Comparison of ENCODE assay signal across 25 cellular contexts in genomic region chr22:23557467-23557866, GRCh38. TPM values are rescaled to one million over a fixed set of nuclear protein-coding genes. Genes with fewer than 3 reads are reported as not detected.
DNase-seq lines count a peak whose midpoint lies in the region; ATAC-seq, FAIRE-seq and TF ChIP-seq lines count a peak whose summit lies in the region.
"Had no signal": no experiment of that assay in that cellular context is flagged by ENCODE, and none has a peak within 500 bp of the region (broad histone marks: within the 10 kb centered on the region; RNA-seq: fewer than 3 reads in every experiment).

No MANE protein-coding gene starts in this region.

- no peak overlapping the region for H3K4me3 Mint-ChIP-seq in activated naive CD4-positive, alpha-beta T cell treated with anti-CD3 and anti-CD28 coated beads, Interleukin-2, amount 10 ng/mL, durations not matched to agents 7 days and 5 days
- no peak overlapping the region for H3K4me3 Mint-ChIP-seq in activated naive CD4-positive, alpha-beta T cell treated with anti-CD3 and anti-CD28 coated beads for 36 hours
- H3K4me3 Mint-ChIP-seq: CD4-positive, alpha-beta memory T cell; GM23338; HFFc6 had no signal

- no peaks in the 10 kb centered on the region for H3K9me3 ChIP-seq in K562 (replicated peaks; ENCODE audit: control insufficient read depth, insufficient read depth, low read depth, low read length)
- no peaks in the 10 kb centered on the region for H3K9me3 ChIP-seq in suprapubic skin
- no peaks in the 10 kb centered on the region for H3K9me3 ChIP-seq in gastrocnemius medialis
- H3K9me3 ChIP-seq: A549, BE2C, HAP-1 had no signal

- POLR2A ChIA-PET in K562 (lab: Yijun Ruan, JAX) = interaction anchor here (0.6 kb wide), 1 partner anchor 768 kb away, joined by 3 read pairs; no protein-coding TSS in a partner anchor

- H3K4me3 ChIP-seq in K562 (no peak overlapping the region), suprapubic skin (no peak overlapping the region), gastrocnemius medialis (no peak overlapping the region)
- H3K4me3 ChIP-seq: A549, GM23338, HAP-1 had no signal

- peaks cover 23% of the 10 kb centered on the region for H3K27me3 Mint-ChIP-seq in activated naive CD4-positive, alpha-beta T cell treated with anti-CD3 and anti-CD28 coated beads, Interleukin-2, amount 10 ng/mL, durations not matched to agents 7 days and 5 days
- peaks cover 2% of the 10 kb centered on the region for H3K27me3 Mint-ChIP-seq in activated naive CD4-positive, alpha-beta T cell treated with anti-CD3 and anti-CD28 coated beads for 36 hours (ENCODE audit: low read depth)

- intact Hi-C loops in activated naive CD4-positive, alpha-beta T cell treated with anti-CD3 and anti-CD28 coated beads for 36 hours (cut with micrococcal nuclease) = no loop called here
- intact Hi-C loops in K562 (cut with micrococcal nuclease) (no loop called here), gastrocnemius medialis (cut with DNase I; ENCODE audit: low total_unique reads) (no loop called here)

- H3K27ac ChIP-seq in K562 (ENCODE audit: extremely low read depth, low read depth, low read length) (no peak overlapping the region), suprapubic skin (no peak overlapping the region), gastrocnemius medialis (no peak overlapping the region)
- H3K27ac ChIP-seq: 22Rv1, A549 had no signal

- CTCF ChIA-PET in activated naive CD4-positive, alpha-beta T cell treated with anti-CD3 and anti-CD28 coated beads, Interleukin-2, amount 10 ng/mL, durations not matched to agents 7 days and 5 days (lab: Charles Lee) = no interaction called here
- CTCF ChIA-PET in activated naive CD4-positive, alpha-beta T cell treated with anti-CD3 and anti-CD28 coated beads for 36 hours (lab: Charles Lee) = interaction anchor here (1.3 kb wide), 1 partner anchor 33 kb away, joined by 8 read pairs; no protein-coding TSS in a partner anchor
- CTCF ChIA-PET in K562 (lab: Yijun Ruan, JAX; ENCODE audit: low intra/inter-chr PET ratio) = no interaction called here

- FAIRE-seq in K562 (lab: Jason Lieb, UNC) = no peak
- FAIRE-seq: A549, G401.6, GM12892, H54 had no signal

- no peaks in the 10 kb centered on the region; a peak in 1 of 5 replicates for H3K27me3 ChIP-seq in K562 (ENCODE audit: control insufficient read depth in 2 of 2, insufficient read depth in 2 of 2, low read length in 2 of 2)
- peaks cover 35% of the 10 kb centered on the region for H3K27me3 ChIP-seq in suprapubic skin
- peaks cover 0 to 21% (median 13%) of the 10 kb centered on the region in 3 donors for H3K27me3 ChIP-seq in gastrocnemius medialis
- H3K27me3 ChIP-seq: BE2C had no signal

- in situ Hi-C loops in K562 (cut with MboI) = no loop called here
- in situ Hi-C loops in gastrocnemius medialis (cut with MboI; ENCODE audit: low sequenced_read_pairs in 4 of 4) = no loop called here

- 0% methylated on average over 4 of the region's 4 CpGs for WGBS in K562 (ENCODE audit: insufficient coverage, low coverage, missing lambda C conversion rate)
- 91% methylated on average over 3 of the region's 4 CpGs for WGBS in suprapubic skin

- no peak for TF ChIP-seq POLR2A in K562 (conservative IDR thresholded peaks at IDR 0.05)
- TF ChIP-seq POLR2A in suprapubic skin (IDR thresholded peaks at IDR 0.05) = no peak
- TF ChIP-seq POLR2A in gastrocnemius medialis (IDR thresholded peaks at IDR 0.05) = no peak

- no peak overlapping the region for H3K4me2 ChIP-seq in K562 (ENCODE audit: insufficient read depth, low read length)
- H3K4me2 ChIP-seq: A549, GM23338 had no signal

- ATAC-seq in K562 (no peak), gastrocnemius medialis (no peak)
- ATAC-seq: A549, GM23338 had no signal

- peak; percentile 22 for DNase-seq in activated CD8-positive, alpha-beta memory T cell treated with anti-CD3 and anti-CD28 coated beads, Interleukin-2, amount 50 U/mL, for 48 hours
- no peak for DNase-seq in activated CD8-positive, alpha-beta memory T cell treated with anti-CD3 and anti-CD28 coated beads for 24 hours
- peak; percentile 13 for DNase-seq in activated naive CD4-positive, alpha-beta T cell treated with anti-CD3 and anti-CD28 coated beads, Interleukin-2, amount 10 ng/mL, durations not matched to agents 7 days and 5 days
- no peak for DNase-seq in activated naive CD4-positive, alpha-beta T cell treated with anti-CD3 and anti-CD28 coated beads for 36 hours
- DNase-seq in K562 (ENCODE audit: extremely low read depth in 1 of 4, low spot score in 3 of 4) = no peak
- peak; percentile 20 to 50 for DNase-seq in suprapubic skin (ENCODE audit: low spot score in 2 of 2)
- no peak for DNase-seq in 8988T
- DNase-seq in gastrocnemius medialis = no peak
- DNase-seq: ACHN; AML-193; BE2C; C1 segment of cervical spinal cord; Calu3; CD4-positive, alpha-beta memory T cell; COR-L47; DMS153; DND-41; HFFc6 had no signal

- no peaks in the 10 kb centered on the region for H3K9me3 Mint-ChIP-seq in activated naive CD4-positive, alpha-beta T cell treated with anti-CD3 and anti-CD28 coated beads, Interleukin-2, amount 10 ng/mL, durations not matched to agents 7 days and 5 days
- H3K9me3 Mint-ChIP-seq in activated naive CD4-positive, alpha-beta T cell treated with anti-CD3 and anti-CD28 coated beads for 36 hours = no peaks in the 10 kb centered on the region
- H3K9me3 Mint-ChIP-seq: CD4-positive, alpha-beta memory T cell; HFFc6 had no signal

- H3K27ac Mint-ChIP-seq in activated naive CD4-positive, alpha-beta T cell treated with anti-CD3 and anti-CD28 coated beads, Interleukin-2, amount 10 ng/mL, durations not matched to agents 7 days and 5 days = no peak overlapping the region
- no peak overlapping the region for H3K27ac Mint-ChIP-seq in activated naive CD4-positive, alpha-beta T cell treated with anti-CD3 and anti-CD28 coated beads for 36 hours
- H3K27ac Mint-ChIP-seq: GM23338, HFFc6 had no signal

- no peak for TF ChIP-seq EP300 in K562 (IDR thresholded peaks at IDR 0.05; ENCODE audit: low read length)
- no peak for TF ChIP-seq EP300 in suprapubic skin (IDR thresholded peaks at IDR 0.05)

- H3K36me3 Mint-ChIP-seq in activated naive CD4-positive, alpha-beta T cell treated with anti-CD3 and anti-CD28 coated beads, Interleukin-2, amount 10 ng/mL, durations not matched to agents 7 days and 5 days = no peaks in the 10 kb centered on the region
- H3K36me3 Mint-ChIP-seq in activated naive CD4-positive, alpha-beta T cell treated with anti-CD3 and anti-CD28 coated beads for 36 hours (ENCODE audit: low read depth) = no peaks in the 10 kb centered on the region
- H3K36me3 Mint-ChIP-seq: CD4-positive, alpha-beta memory T cell had no signal

- TF ChIP-seq RAD21 in K562 (CRISPR knock-in tag; conservative IDR thresholded peaks at IDR 0.05 in 1 of 2, IDR thresholded peaks at IDR 0.05 in 1 of 2) = no peak

- no peak overlapping the region for H2AFZ ChIP-seq in K562 (ENCODE audit: low read depth, low read length)
- H2AFZ ChIP-seq: GM23338 had no signal

- H3K79me2 ChIP-seq in K562 (ENCODE audit: control insufficient read depth, insufficient read depth, low read length) = no peaks in the 10 kb centered on the region

- no peak overlapping the region for H3K9ac ChIP-seq in K562 (ENCODE audit: insufficient read depth in 1 of 2, low read depth in 2 of 2, low read length in 2 of 2)

- no peaks in the 10 kb centered on the region for H3K4me1 Mint-ChIP-seq in activated naive CD4-positive, alpha-beta T cell treated with anti-CD3 and anti-CD28 coated beads, Interleukin-2, amount 10 ng/mL, durations not matched to agents 7 days and 5 days
- H3K4me1 Mint-ChIP-seq in activated naive CD4-positive, alpha-beta T cell treated with anti-CD3 and anti-CD28 coated beads for 36 hours (ENCODE audit: low read depth) = no peaks in the 10 kb centered on the region
- H3K4me1 Mint-ChIP-seq: CD4-positive, alpha-beta memory T cell had no signal

- H3K4me1 ChIP-seq in K562 (replicated peaks in 1 of 2; ENCODE audit: control insufficient read depth in 2 of 2, insufficient read depth in 2 of 2, low read length in 2 of 2) (no peaks in the 10 kb centered on the region), suprapubic skin (no peaks in the 10 kb centered on the region), gastrocnemius medialis (no peaks in the 10 kb centered on the region)
- H3K4me1 ChIP-seq: A549, BE2C, HAP-1 had no signal

- H3K36me3 ChIP-seq in K562 (ENCODE audit: control insufficient read depth, insufficient read depth, low read length) = no peaks in the 10 kb centered on the region
- no peaks in the 10 kb centered on the region for H3K36me3 ChIP-seq in suprapubic skin
- no peaks in the 10 kb centered on the region for H3K36me3 ChIP-seq in gastrocnemius medialis
- H3K36me3 ChIP-seq: BE2C, HAP-1 had no signal

- H4K20me1 ChIP-seq in K562 (replicated peaks; ENCODE audit: control insufficient read depth, insufficient read depth, low read length) = no peaks in the 10 kb centered on the region

- H3K9me1 ChIP-seq in K562 (ENCODE audit: control insufficient read depth, insufficient read depth, low read length) = no peaks in the 10 kb centered on the region

- TF ChIP-seq CTCF in K562 (IDR thresholded peaks at IDR 0.05 in 2 of 3, conservative IDR thresholded peaks at IDR 0.05 in 1 of 3; ENCODE audit: insufficient read depth in 2 of 3, low read depth in 1 of 3, low read length in 3 of 3) = no peak
- no peak for TF ChIP-seq CTCF in suprapubic skin (IDR thresholded peaks at IDR 0.05)
- TF ChIP-seq CTCF in gastrocnemius medialis (IDR thresholded peaks at IDR 0.05 in 4 of 5, conservative IDR thresholded peaks at IDR 0.05 in 1 of 5) = no peak

- BruUV-seq in K562 (replicated peaks; lab: Mats Ljungman, UMichigan) = no TSS peak

RNA-seq across cellular contexts. Expression of gene IGLL1, which starts 22.6 kb away (rescaled TPM):
- not detected for total RNA-seq in activated naive CD4-positive, alpha-beta T cell treated with anti-CD3 and anti-CD28 coated beads for 36 hours
- not detected in 2 replicates for total RNA-seq in K562 (2011; cell fraction: chromatin; rRNA removed; ENCODE audit: low replicate concordance)
- total RNA-seq in K562 (2011; cell fraction: nucleolus; rRNA removed) = not detected in 2 replicates
- total RNA-seq in K562 (2011; cell fraction: nucleoplasm; rRNA removed) = not detected in 2 replicates
- 0.32 TPM in 1 of 2 replicates, not detected in the other for total RNA-seq in K562 (2014; rRNA removed)
- not detected in 2 replicates for total RNA-seq in K562 (2014; rRNA removed; fragmentation: Illumina TruSeq; extraction: Trizol)
- total RNA-seq in K562 (2015; rRNA removed; fragmentation: Illumina TruSeq; extraction: Trizol) = not detected in 2 replicates
- total RNA-seq in K562 (2021) = not detected in 2 replicates
- 0.20 TPM in 1 of 2 replicates, not detected in the other for polyA plus RNA-seq in K562 (2011; rRNA removed)
- 0.66 TPM in 1 of 2 replicates, not detected in the other for polyA plus RNA-seq in K562 (2011; cell fraction: cytosol; rRNA removed)
- polyA plus RNA-seq in K562 (2011; cell fraction: nucleus; rRNA removed) = not detected in 2 replicates
- polyA plus RNA-seq in K562 (2012) = not detected in 2 replicates
- polyA plus RNA-seq in K562 (2014; fragmentation: Illumina TruSeq; extraction: Trizol) = not detected in 2 replicates
- under 1 TPM in 1 of 2 experiments, not detected in 1; 0.10 TPM for polyA plus RNA-seq in K562 (2014; fragmentation: Nextera tagmentation; extraction: Ambion mirVana)
- polyA plus RNA-seq in K562 (2014; rRNA removed) = 0.23 TPM in 1 of 2 replicates, not detected in the other
- polyA minus RNA-seq in K562 (2011; rRNA and poly(A)+ RNA removed) = not detected in 2 replicates
- not detected in 2 replicates for polyA minus RNA-seq in K562 (2011; cell fraction: cytosol; rRNA and poly(A)+ RNA removed)
- not detected in 2 replicates for polyA minus RNA-seq in K562 (2011; cell fraction: nucleus; rRNA and poly(A)+ RNA removed)
- total RNA-seq in suprapubic skin = not detected
- total RNA-seq in gastrocnemius medialis = not detected
- total RNA-seq: Calu3; CD4-positive, alpha-beta memory T cell; GM23338; HFFc6 had no signal
- polyA plus RNA-seq: A549; CD4-positive, alpha-beta memory T cell; GM23338 had no signal

Comparison
In these comparisons a context has a peak if more than half of its experiments do, and no peak if none do; other contexts are left out.
1. DNase-seq: peak in activated CD8-positive, alpha-beta memory T cell treated with anti-CD3 and anti-CD28 coated beads, Interleukin-2, amount 50 U/mL, for 48 hours (single experiment), activated naive CD4-positive, alpha-beta T cell treated with anti-CD3 and anti-CD28 coated beads, Interleukin-2, amount 10 ng/mL, durations not matched to agents 7 days and 5 days (single experiment) and suprapubic skin (2 of 2); none in activated CD8-positive, alpha-beta memory T cell treated with anti-CD3 and anti-CD28 coated beads for 24 hours (single experiment), activated naive CD4-positive, alpha-beta T cell treated with anti-CD3 and anti-CD28 coated beads for 36 hours (single experiment), K562 (0 of 4), 8988T (single experiment) and gastrocnemius medialis (0 of 2).